ENCODE assay signal across 1 cellular context in the genomic region with DNA sequence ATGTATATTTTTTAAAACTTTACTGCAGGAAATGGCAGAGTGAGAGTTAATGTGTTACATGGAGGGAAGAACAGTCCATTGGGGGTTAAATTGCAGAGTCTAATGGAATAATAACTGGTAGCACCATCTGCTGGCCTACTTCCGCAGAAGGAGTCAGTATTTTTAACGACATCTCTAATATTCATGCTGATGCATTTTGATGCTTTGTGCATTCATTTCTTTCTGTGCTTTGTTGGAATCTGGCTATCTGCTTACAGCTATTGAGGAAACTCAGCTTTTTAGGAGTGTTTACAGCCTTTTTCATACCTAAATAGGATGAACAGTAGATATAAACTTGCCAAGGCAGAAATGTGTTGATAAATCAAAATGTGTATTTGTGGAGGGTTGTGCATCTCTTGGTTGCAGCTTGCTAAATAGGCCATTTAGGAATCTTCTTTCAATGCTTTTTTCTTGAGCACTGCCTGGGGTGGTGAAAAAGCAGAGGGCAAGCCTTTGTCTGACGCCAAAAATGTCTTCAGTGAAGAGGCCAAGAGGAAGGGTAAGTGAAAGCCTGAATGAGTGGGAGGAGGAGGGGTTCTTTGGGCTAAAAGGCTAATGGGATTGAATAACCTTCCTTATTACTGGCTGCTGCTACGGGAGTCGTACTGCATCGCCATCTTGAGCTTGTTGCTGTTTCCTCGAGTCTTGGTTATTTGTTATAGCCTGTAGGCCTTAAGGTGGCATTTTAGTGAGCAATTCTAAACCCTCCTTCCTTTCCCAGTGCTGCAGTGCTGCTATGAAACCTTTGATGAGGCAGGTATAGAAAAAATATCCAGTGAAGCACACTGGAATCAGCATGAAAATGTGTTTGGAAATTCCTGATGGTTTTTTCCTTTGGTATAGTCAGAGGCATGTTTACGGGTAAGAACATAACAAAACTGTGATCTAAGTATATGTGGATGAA.
TF ChIP-seq lines count a peak whose summit lies in the region.

No MANE protein-coding gene starts in this region.

TF ChIP-seq in GM23338, 12 proteins besides CTCF, POLR2A, EP300 and RAD21 (continued from another document):
- TF ChIP-seq, protein P1, sequence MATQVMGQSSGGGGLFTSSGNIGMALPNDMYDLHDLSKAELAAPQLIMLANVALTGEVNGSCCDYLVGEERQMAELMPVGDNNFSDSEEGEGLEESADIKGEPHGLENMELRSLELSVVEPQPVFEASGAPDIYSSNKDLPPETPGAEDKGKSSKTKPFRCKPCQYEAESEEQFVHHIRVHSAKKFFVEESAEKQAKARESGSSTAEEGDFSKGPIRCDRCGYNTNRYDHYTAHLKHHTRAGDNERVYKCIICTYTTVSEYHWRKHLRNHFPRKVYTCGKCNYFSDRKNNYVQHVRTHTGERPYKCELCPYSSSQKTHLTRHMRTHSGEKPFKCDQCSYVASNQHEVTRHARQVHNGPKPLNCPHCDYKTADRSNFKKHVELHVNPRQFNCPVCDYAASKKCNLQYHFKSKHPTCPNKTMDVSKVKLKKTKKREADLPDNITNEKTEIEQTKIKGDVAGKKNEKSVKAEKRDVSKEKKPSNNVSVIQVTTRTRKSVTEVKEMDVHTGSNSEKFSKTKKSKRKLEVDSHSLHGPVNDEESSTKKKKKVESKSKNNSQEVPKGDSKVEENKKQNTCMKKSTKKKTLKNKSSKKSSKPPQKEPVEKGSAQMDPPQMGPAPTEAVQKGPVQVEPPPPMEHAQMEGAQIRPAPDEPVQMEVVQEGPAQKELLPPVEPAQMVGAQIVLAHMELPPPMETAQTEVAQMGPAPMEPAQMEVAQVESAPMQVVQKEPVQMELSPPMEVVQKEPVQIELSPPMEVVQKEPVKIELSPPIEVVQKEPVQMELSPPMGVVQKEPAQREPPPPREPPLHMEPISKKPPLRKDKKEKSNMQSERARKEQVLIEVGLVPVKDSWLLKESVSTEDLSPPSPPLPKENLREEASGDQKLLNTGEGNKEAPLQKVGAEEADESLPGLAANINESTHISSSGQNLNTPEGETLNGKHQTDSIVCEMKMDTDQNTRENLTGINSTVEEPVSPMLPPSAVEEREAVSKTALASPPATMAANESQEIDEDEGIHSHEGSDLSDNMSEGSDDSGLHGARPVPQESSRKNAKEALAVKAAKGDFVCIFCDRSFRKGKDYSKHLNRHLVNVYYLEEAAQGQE (IDR thresholded peaks at IDR 0.05; ENCODE audit: unreplicated experiment): no peak
- TF ChIP-seq, protein P2, sequence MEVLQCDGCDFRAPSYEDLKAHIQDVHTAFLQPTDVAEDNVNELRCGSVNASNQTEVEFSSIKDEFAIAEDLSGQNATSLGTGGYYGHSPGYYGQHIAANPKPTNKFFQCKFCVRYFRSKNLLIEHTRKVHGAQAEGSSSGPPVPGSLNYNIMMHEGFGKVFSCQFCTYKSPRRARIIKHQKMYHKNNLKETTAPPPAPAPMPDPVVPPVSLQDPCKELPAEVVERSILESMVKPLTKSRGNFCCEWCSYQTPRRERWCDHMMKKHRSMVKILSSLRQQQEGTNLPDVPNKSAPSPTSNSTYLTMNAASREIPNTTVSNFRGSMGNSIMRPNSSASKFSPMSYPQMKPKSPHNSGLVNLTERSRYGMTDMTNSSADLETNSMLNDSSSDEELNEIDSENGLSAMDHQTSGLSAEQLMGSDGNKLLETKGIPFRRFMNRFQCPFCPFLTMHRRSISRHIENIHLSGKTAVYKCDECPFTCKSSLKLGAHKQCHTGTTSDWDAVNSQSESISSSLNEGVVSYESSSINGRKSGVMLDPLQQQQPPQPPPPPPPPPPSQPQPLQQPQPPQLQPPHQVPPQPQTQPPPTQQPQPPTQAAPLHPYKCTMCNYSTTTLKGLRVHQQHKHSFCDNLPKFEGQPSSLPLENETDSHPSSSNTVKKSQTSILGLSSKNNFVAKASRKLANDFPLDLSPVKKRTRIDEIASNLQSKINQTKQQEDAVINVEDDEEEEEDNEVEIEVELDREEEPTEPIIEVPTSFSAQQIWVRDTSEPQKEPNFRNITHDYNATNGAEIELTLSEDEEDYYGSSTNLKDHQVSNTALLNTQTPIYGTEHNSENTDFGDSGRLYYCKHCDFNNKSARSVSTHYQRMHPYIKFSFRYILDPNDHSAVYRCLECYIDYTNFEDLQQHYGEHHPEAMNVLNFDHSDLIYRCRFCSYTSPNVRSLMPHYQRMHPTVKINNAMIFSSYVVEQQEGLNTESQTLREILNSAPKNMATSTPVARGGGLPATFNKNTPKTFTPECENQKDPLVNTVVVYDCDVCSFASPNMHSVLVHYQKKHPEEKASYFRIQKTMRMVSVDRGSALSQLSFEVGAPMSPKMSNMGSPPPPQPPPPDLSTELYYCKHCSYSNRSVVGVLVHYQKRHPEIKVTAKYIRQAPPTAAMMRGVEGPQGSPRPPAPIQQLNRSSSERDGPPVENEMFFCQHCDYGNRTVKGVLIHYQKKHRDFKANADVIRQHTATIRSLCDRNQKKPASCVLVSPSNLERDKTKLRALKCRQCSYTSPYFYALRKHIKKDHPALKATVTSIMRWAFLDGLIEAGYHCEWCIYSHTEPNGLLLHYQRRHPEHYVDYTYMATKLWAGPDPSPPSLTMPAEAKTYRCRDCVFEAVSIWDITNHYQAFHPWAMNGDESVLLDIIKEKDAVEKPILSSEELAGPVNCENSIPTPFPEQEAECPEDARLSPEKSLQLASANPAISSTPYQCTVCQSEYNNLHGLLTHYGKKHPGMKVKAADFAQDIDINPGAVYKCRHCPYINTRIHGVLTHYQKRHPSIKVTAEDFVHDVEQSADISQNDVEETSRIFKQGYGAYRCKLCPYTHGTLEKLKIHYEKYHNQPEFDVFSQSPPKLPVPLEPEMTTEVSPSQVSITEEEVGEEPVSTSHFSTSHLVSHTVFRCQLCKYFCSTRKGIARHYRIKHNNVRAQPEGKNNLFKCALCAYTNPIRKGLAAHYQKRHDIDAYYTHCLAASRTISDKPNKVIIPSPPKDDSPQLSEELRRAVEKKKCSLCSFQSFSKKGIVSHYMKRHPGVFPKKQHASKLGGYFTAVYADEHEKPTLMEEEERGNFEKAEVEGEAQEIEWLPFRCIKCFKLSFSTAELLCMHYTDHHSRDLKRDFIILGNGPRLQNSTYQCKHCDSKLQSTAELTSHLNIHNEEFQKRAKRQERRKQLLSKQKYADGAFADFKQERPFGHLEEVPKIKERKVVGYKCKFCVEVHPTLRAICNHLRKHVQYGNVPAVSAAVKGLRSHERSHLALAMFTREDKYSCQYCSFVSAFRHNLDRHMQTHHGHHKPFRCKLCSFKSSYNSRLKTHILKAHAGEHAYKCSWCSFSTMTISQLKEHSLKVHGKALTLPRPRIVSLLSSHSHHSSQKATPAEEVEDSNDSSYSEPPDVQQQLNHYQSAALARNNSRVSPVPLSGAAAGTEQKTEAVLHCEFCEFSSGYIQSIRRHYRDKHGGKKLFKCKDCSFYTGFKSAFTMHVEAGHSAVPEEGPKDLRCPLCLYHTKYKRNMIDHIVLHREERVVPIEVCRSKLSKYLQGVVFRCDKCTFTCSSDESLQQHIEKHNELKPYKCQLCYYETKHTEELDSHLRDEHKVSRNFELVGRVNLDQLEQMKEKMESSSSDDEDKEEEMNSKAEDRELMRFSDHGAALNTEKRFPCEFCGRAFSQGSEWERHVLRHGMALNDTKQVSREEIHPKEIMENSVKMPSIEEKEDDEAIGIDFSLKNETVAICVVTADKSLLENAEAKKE (CRISPR knock-in tag; IDR thresholded peaks at IDR 0.05): no peak
- TF ChIP-seq ZNF114 (CRISPR knock-in tag; IDR thresholded peaks at IDR 0.05) (no peak), EZH2 (IDR thresholded peaks at IDR 0.05; ENCODE audit: low read depth, unreplicated experiment) (no peak), POLR2AphosphoS5 (IDR thresholded peaks at IDR 0.05; ENCODE audit: low read depth) (no peak)
